ENCODE assay signal across 8 cellular contexts in genomic region chr5:154191467-154192261, GRCh38. TPM values are rescaled to one million over a fixed set of nuclear protein-coding genes. Genes with fewer than 3 reads are reported as not detected.
A peak's percentile ranks its signal among the peaks of the same experiment; 100 is the strongest.
DNase-seq lines count a peak whose midpoint lies in the region; ATAC-seq, FAIRE-seq and TF ChIP-seq lines count a peak whose summit lies in the region.

No MANE protein-coding gene starts in this region.

- H3K27ac Mint-ChIP-seq in endodermal cell: no peak overlapping the region

- H3K9ac ChIP-seq in endodermal cell (ENCODE audit: extremely low read depth, low read length, poor library complexity, severe bottlenecking): no peak overlapping the region

- intact Hi-C loops in pancreas (cut with DNase I): loop anchor here in 2 of 3 donors (10.0 kb wide), 1 partner anchor 213 kb away; no protein-coding TSS in a partner anchor
- intact Hi-C loops in posterior vena cava (cut with DNase I): loop anchor here in 1 of 2 donors (10.0 kb wide), 1 partner anchor 213 kb away; no protein-coding TSS in a partner anchor

- H3K27me3 ChIP-seq in GM06990 (replicated peaks; ENCODE audit: control insufficient read depth, insufficient read depth, low read length): no peaks in the 10 kb centered on the region
- H3K27me3 ChIP-seq in SJSA1 (replicated peaks): no peaks in the 10 kb centered on the region
- peaks cover 32% of the 10 kb centered on the region for H3K27me3 ChIP-seq in endodermal cell (ENCODE audit: control insufficient read depth, insufficient read depth, low read length, poor library complexity, severe bottlenecking)
- H3K27me3 ChIP-seq in pancreas: no peaks in the 10 kb centered on the region

- H3K36me3 ChIP-seq in GM06990 (ENCODE audit: control insufficient read depth, insufficient read depth, low read length): peaks cover 6% of the 10 kb centered on the region; the same call in 1 of the 2 replicates
- H3K36me3 ChIP-seq in SJSA1: peaks cover 36% of the 10 kb centered on the region
- H3K36me3 ChIP-seq in endodermal cell (ENCODE audit: control insufficient read depth, insufficient read depth, low read length): peaks cover 20% of the 10 kb centered on the region
- no peaks in the 10 kb centered on the region for H3K36me3 ChIP-seq in pancreas

- peaks cover 52% of the 10 kb centered on the region for H3K4me1 Mint-ChIP-seq in endodermal cell

- 61 to 70% methylated on average over 3 to 10 of the region's 10 CpGs for WGBS in endodermal cell (ENCODE audit: insufficient coverage in 1 of 2, insufficient read length in 1 of 2), 2 experiments
- WGBS in pancreas, 2 donors: 15 to 24% methylated on average over 10 of the region's 10 CpGs

- TF ChIP-seq CTCF in GM06990 (IDR thresholded peaks at IDR 0.05; ENCODE audit: insufficient read depth, low read length, poor library complexity, severe bottlenecking) (no peak), endodermal cell (conservative IDR thresholded peaks at IDR 0.05) (no peak), pancreas (IDR thresholded peaks at IDR 0.05) (no peak)

- no peaks in the 10 kb centered on the region for H3K9me3 Mint-ChIP-seq in endodermal cell

- H3K4me1 ChIP-seq in SJSA1 (replicated peaks) (peaks cover 41% of the 10 kb centered on the region), endodermal cell (ENCODE audit: control insufficient read depth, insufficient read depth, low read length) (peaks cover 28% of the 10 kb centered on the region), pancreas (peaks cover 0 to 4% (median 0%) of the 10 kb centered on the region in 3 donors)

- peaks cover 43% of the 10 kb centered on the region for H3K27me3 Mint-ChIP-seq in endodermal cell (ENCODE audit: insufficient read depth)

- H3K9me3 ChIP-seq in SJSA1 (replicated peaks): peaks cover 4% of the 10 kb centered on the region; the same call in 1 of the 2 replicates
- no peaks in the 10 kb centered on the region for H3K9me3 ChIP-seq in endodermal cell (ENCODE audit: control insufficient read depth, low read length)
- H3K9me3 ChIP-seq in pancreas: no peaks in the 10 kb centered on the region

- H3K27ac ChIP-seq in SJSA1: no peak overlapping the region
- no peak overlapping the region for H3K27ac ChIP-seq in endodermal cell (ENCODE audit: low read depth, low read length)
- H3K27ac ChIP-seq in pancreas: no peak overlapping the region

- H3K36me3 Mint-ChIP-seq in endodermal cell (ENCODE audit: low read depth): peaks cover 7% of the 10 kb centered on the region

- FAIRE-seq in pancreas (lab: Jason Lieb, UNC): no peak

- ATAC-seq in pancreas (no peak), HG03432 (IDR thresholded peaks at IDR 0.05; ENCODE audit: unreplicated experiment) (no peak)

- DNase-seq in GM06990 (ENCODE audit: extremely low read depth, insufficient read length) (no peak), SJSA1 (ENCODE audit: low read depth in 1 of 2, low spot score in 2 of 2) (no peak), endodermal cell (no peak), pancreas (no peak), posterior vena cava (ENCODE audit: low spot score) (no peak), UCSD-AML1 (lab: John Stamatoyannopoulos, UW; ENCODE audit: unreplicated experiment) (no peak), NCI-H1092 (lab: John Stamatoyannopoulos, UW) (no peak)

- peak overlapping the region; percentile 72 for H3K4me3 Mint-ChIP-seq in endodermal cell

- peak overlapping the region; percentile 63 for H3K4me3 ChIP-seq in GM06990 (replicated peaks; ENCODE audit: low read depth, low read length)
- peak overlapping the region; percentile 86 for H3K4me3 ChIP-seq in SJSA1
- peak overlapping the region; percentile 94 for H3K4me3 ChIP-seq in endodermal cell (ENCODE audit: low read length)
- peak overlapping the region in 3 of 4 donors; percentile 45 to 61 (median 56) for H3K4me3 ChIP-seq in pancreas

RNA-seq across cellular contexts. Expression of gene GALNT10, which starts 1.1 kb away (rescaled TPM):
- 41.6 and 61.9 TPM in 2 replicates for total RNA-seq in SJSA1 (2014; rRNA removed; shearing (Covaris generic))
- 10 to 100 TPM; 30.2 to 43.4 TPM for total RNA-seq in endodermal cell
- polyA plus RNA-seq in endodermal cell (2013, experiment 1 of 2): 25.0 TPM
- 25.7 TPM for polyA plus RNA-seq in endodermal cell (2013, experiment 2 of 2)
- total RNA-seq in pancreas: 10 to 100 TPM in 5 of 6 donors, 1 to 10 TPM in 1; 9.0 to 23.1 (median 17.2) TPM
- polyA plus RNA-seq in pancreas: 1 to 10 TPM; 4.4 to 5.0 TPM
- total RNA-seq in posterior vena cava: 10 to 100 TPM; 25.2 to 30.6 TPM
